In genomic region chr11:45843158-45843924, GRCh38 we compare ENCODE assay signal across 8 cellular contexts. TPM values are rescaled to one million over a fixed set of nuclear protein-coding genes. Genes with fewer than 3 reads are reported as not detected.
DNase-seq lines count a peak whose midpoint lies in the region; TF ChIP-seq lines count a peak whose summit lies in the region.

No MANE protein-coding gene starts in this region.

- H3K27ac ChIP-seq in ovary (no peak overlapping the region), testis (no peak overlapping the region)

- H3K9me3 ChIP-seq in ovary (no peaks in the 10 kb centered on the region), testis (no peaks in the 10 kb centered on the region)

- H3K9me3 Mint-ChIP-seq in activated naive CD4-positive, alpha-beta T cell treated with anti-CD3 and anti-CD28 coated beads, Interleukin-2, amount 50 U/mL, for 24 hours = no peaks in the 10 kb centered on the region

- TF ChIP-seq POLR2A in ovary (IDR thresholded peaks at IDR 0.05) = peak; percentile 2
- no peak for TF ChIP-seq POLR2A in testis (IDR thresholded peaks at IDR 0.05)

- peaks cover 39% of the 10 kb centered on the region for H3K4me1 Mint-ChIP-seq in activated naive CD4-positive, alpha-beta T cell treated with anti-CD3 and anti-CD28 coated beads, Interleukin-2, amount 50 U/mL, for 24 hours

- no peak for TF ChIP-seq EP300 in ovary (IDR thresholded peaks at IDR 0.05)

- TF ChIP-seq CTCF in ovary (IDR thresholded peaks at IDR 0.05) (peak; percentile 74 to 93 (median 86)), testis (IDR thresholded peaks at IDR 0.05) (peak; percentile 91 to 97 (median 91))

- WGBS in ovary, 3 donors = 16 to 19% (median 16%) methylated on average over 22 of the region's 22 CpGs
- 11 to 14% methylated on average over 22 of the region's 22 CpGs for WGBS in testis, 2 donors

- H3K27me3 ChIP-seq in ovary (no peaks in the 10 kb centered on the region), testis (no peaks in the 10 kb centered on the region)

- H3K4me1 ChIP-seq in ovary (ENCODE audit: insufficient read depth) (peaks cover 3% of the 10 kb centered on the region), testis (peaks cover 10% of the 10 kb centered on the region)

- H3K36me3 ChIP-seq in ovary = no peaks in the 10 kb centered on the region
- H3K36me3 ChIP-seq in testis (ENCODE audit: low read depth, missing control alignments) = no peaks in the 10 kb centered on the region

- no peaks in the 10 kb centered on the region for H3K36me3 Mint-ChIP-seq in activated naive CD4-positive, alpha-beta T cell treated with anti-CD3 and anti-CD28 coated beads, Interleukin-2, amount 50 U/mL, for 24 hours

- peak overlapping the region; percentile 76 for H3K27ac Mint-ChIP-seq in activated naive CD4-positive, alpha-beta T cell treated with anti-CD3 and anti-CD28 coated beads, Interleukin-2, amount 50 U/mL, for 24 hours

- DNase-seq in NCI-H1417 (lab: John Stamatoyannopoulos, UW) (peak; percentile 48 to 90 (median 72)), NCI-H1417 treated with DMSO at 0.1 percent for 48 hours (lab: John Stamatoyannopoulos, UW) (no peak), NCI-H1092 treated with DMSO at 0.1 percent for 48 hours (lab: John Stamatoyannopoulos, UW) (peak; percentile 84), SKM-1 treated with dmso at 0.1 percent for 144 hours (lab: John Stamatoyannopoulos, UW; ENCODE audit: unreplicated experiment) (peak; percentile 70), globus pallidus (ENCODE audit: low spot score) (peak; percentile 79), ovary (peak; percentile 84 to 94 (median 89)), testis (peak; percentile 95)

- H3K4me3 ChIP-seq in ovary (no peak overlapping the region), testis (peak overlapping the region in 1 of 2 donors; percentile 1)

- intact Hi-C loops in ovary (cut with DNase I) = no loop called here
- intact Hi-C loops in testis (cut with DNase I; ENCODE audit: low total_unique reads) = no loop called here

- H3K4me3 Mint-ChIP-seq in activated naive CD4-positive, alpha-beta T cell treated with anti-CD3 and anti-CD28 coated beads, Interleukin-2, amount 50 U/mL, for 24 hours = peak overlapping the region; percentile 65

- H3K27me3 Mint-ChIP-seq in activated naive CD4-positive, alpha-beta T cell treated with anti-CD3 and anti-CD28 coated beads, Interleukin-2, amount 50 U/mL, for 24 hours = no peaks in the 10 kb centered on the region

RNA-seq across cellular contexts. Expression of gene CRY2, which starts 3.9 kb away (rescaled TPM):
- 10 to 100 TPM; 44.8 to 94.2 (median 70.8) TPM for total RNA-seq in ovary
- 10 to 100 TPM; 37.2 to 38.0 TPM for polyA plus RNA-seq in ovary
- total RNA-seq in testis = 100 to 1,000 TPM; 109 to 124 TPM
- polyA plus RNA-seq in testis (ENCODE audit: insufficient read depth, low read depth, low replicate concordance) = 80.0 TPM

RNA-seq across cellular contexts. Expression of gene SLC35C1, which starts 38.4 kb away (rescaled TPM):
- total RNA-seq in ovary (10 to 100 TPM in 4 of 7 donors, 1 to 10 TPM in 3; 6.1 to 13.8 (median 10.7) TPM), testis (10 to 100 TPM; 12.9 to 15.7 TPM)
- polyA plus RNA-seq in ovary (1 to 10 TPM; 5.9 to 8.4 TPM), testis (ENCODE audit: insufficient read depth, low read depth, low replicate concordance) (10.4 TPM)

RNA-seq across cellular contexts. Expression of gene MAPK8IP1, which starts 42.1 kb away (rescaled TPM):
- total RNA-seq in ovary = 10 to 100 TPM in 6 of 7 donors, 1 to 10 TPM in 1; 9.9 to 24.1 (median 15.2) TPM
- 1 to 10 TPM; 3.7 to 8.0 TPM for polyA plus RNA-seq in ovary
- 10 to 100 TPM; 54.5 to 57.5 TPM for total RNA-seq in testis
- polyA plus RNA-seq in testis (ENCODE audit: insufficient read depth, low read depth, low replicate concordance) = 62.9 TPM
